12 cellular contexts compared by ENCODE assay signal in genomic region chr1:1419363-1419811, GRCh38. TPM values are rescaled to one million over a fixed set of nuclear protein-coding genes. Genes with fewer than 3 reads are reported as not detected.
A peak's percentile ranks its signal among the peaks of the same experiment; 100 is the strongest.
DNase-seq lines count a peak whose midpoint lies in the region; ATAC-seq and TF ChIP-seq lines count a peak whose summit lies in the region.
"Had no signal": no experiment of that assay in that cellular context is flagged by ENCODE, and none has a peak within 500 bp of the region (broad histone marks: within the 10 kb centered on the region; RNA-seq: fewer than 3 reads in every experiment).

No MANE protein-coding gene starts in this region.

- H3K27ac ChIP-seq in ovary (peak overlapping the region; percentile 74 to 83), Karpas-422 (ENCODE audit: low read length) (no peak overlapping the region)

- peaks cover 20% of the 10 kb centered on the region for H3K4me1 Mint-ChIP-seq in glutamatergic neuron (ENCODE audit: low read depth, unreplicated experiment)

- ATAC-seq in Right ventricle myocardium superior (ENCODE audit: poor library complexity), result no peak
- no peak for ATAC-seq in HG03139 (IDR thresholded peaks at IDR 0.05; ENCODE audit: unreplicated experiment)

- H3K79me2 ChIP-seq in Karpas-422 (ENCODE audit: low read length), result no peaks in the 10 kb centered on the region

- H3K27me3 Mint-ChIP-seq in glutamatergic neuron (ENCODE audit: unreplicated experiment), result no peaks in the 10 kb centered on the region

- no peaks in the 10 kb centered on the region for H3K9me2 ChIP-seq in Karpas-422 (replicated peaks; ENCODE audit: insufficient read depth, low read length)

- H3K36me3 ChIP-seq in ovary (no peaks in the 10 kb centered on the region), Karpas-422 (ENCODE audit: insufficient read depth, low read length) (no peaks in the 10 kb centered on the region)

- intact Hi-C loops in Right ventricle myocardium superior (cut with DNase I) (no loop called here), cardiac septum (cut with DNase I) (no loop called here), ovary (cut with DNase I) (no loop called here)

- H3K36me3 Mint-ChIP-seq in glutamatergic neuron (ENCODE audit: unreplicated experiment), result no peaks in the 10 kb centered on the region

- no peak for TF ChIP-seq EP300 in ovary (IDR thresholded peaks at IDR 0.05)

- TF ChIP-seq POLR2A in ovary (IDR thresholded peaks at IDR 0.05), result no peak

- H3K4me3 Mint-ChIP-seq in glutamatergic neuron (ENCODE audit: unreplicated experiment), result peak overlapping the region; percentile 81

- H3K9ac ChIP-seq in Karpas-422 (ENCODE audit: low read length), result no peak overlapping the region

- no peaks in the 10 kb centered on the region for H4K20me1 ChIP-seq in Karpas-422 (ENCODE audit: insufficient read depth, low read depth, low read length)

- H2AFZ ChIP-seq in Karpas-422 (ENCODE audit: low read length), result no peak overlapping the region

- H3K4me3 ChIP-seq in ovary, result peak overlapping the region; percentile 34
- H3K4me3 ChIP-seq in Karpas-422 (ENCODE audit: low read length), result no peak overlapping the region

- H3K27ac Mint-ChIP-seq in glutamatergic neuron (ENCODE audit: unreplicated experiment), result peak overlapping the region; percentile 66

- no peak overlapping the region for H3K4me2 ChIP-seq in Karpas-422 (ENCODE audit: low read depth, low read length, poor library complexity, severe bottlenecking)

- WGBS in ovary, 3 donors, result 74 to 81% (median 75%) methylated on average over 15 to 21 of the region's 21 CpGs

- H3K4me1 ChIP-seq in ovary (ENCODE audit: insufficient read depth), result peaks cover 9% of the 10 kb centered on the region
- no peaks in the 10 kb centered on the region for H3K4me1 ChIP-seq in Karpas-422 (ENCODE audit: low read length)

- no peaks in the 10 kb centered on the region for H3K27me3 ChIP-seq in ovary
- no peaks in the 10 kb centered on the region for H3K27me3 ChIP-seq in Karpas-422 (ENCODE audit: low read length)

- no peak for TF ChIP-seq CTCF in glutamatergic neuron (IDR thresholded peaks at IDR 0.05; ENCODE audit: partially characterized antibody, unreplicated experiment)
- no peak for TF ChIP-seq CTCF in ovary (IDR thresholded peaks at IDR 0.05)

- H3K9me3 Mint-ChIP-seq in glutamatergic neuron (ENCODE audit: unreplicated experiment), result peaks cover 3% of the 10 kb centered on the region

- H3K9me3 ChIP-seq in ovary (no peaks in the 10 kb centered on the region), Karpas-422 (ENCODE audit: low read length) (no peaks in the 10 kb centered on the region)

- DNase-seq in Right ventricle myocardium superior (peak; percentile 35), cardiac septum (ENCODE audit: low spot score) (no peak), glutamatergic neuron (no peak), ovary (peak in 2 of 5 donors; percentile 32 to 38), SKM-1 treated with dmso at 0.1 percent for 144 hours (lab: John Stamatoyannopoulos, UW; ENCODE audit: unreplicated experiment) (no peak), middle frontal gyrus (ENCODE audit: extremely low spot score, low spot score) (no peak), Karpas-422 (no peak)
- DNase-seq: NCI-H1417 treated with DMSO at 0.1 percent for 48 hours had no signal

RNA-seq across cellular contexts. Expression of gene ANKRD65, which starts 1.7 kb away (rescaled TPM):
- 1.8 TPM for total RNA-seq in Right ventricle myocardium superior
- total RNA-seq in cardiac septum, result 1.8 TPM
- 38.4 TPM for total RNA-seq in glutamatergic neuron (ENCODE audit: unreplicated experiment)
- total RNA-seq in ovary, result 10 to 100 TPM in 5 of 7 donors, 1 to 10 TPM in 2; 4.5 to 48.8 (median 16.4) TPM
- polyA plus RNA-seq in ovary, result 10 to 100 TPM in 1 of 2 donors, 1 to 10 TPM in 1; 5.0 to 13.3 TPM
- total RNA-seq in Karpas-422 (2014; rRNA removed; shearing (Covaris generic); ENCODE audit: low replicate concordance), result not detected in 2 replicates
- total RNA-seq: activated CD8-positive, alpha-beta memory T cell treated with anti-CD3 and anti-CD28 coated beads for 36 hours; H4; T-helper 2 cell treated with Interferon-gamma antibody and Interleukin-4, amounts not matched to agents 100 ng/mL and 5 ng/mL, for 36 hours had no signal

RNA-seq across cellular contexts. Expression of gene MRPL20, which starts 12.3 kb away (rescaled TPM):
- total RNA-seq in Right ventricle myocardium superior (144 TPM), cardiac septum (127 TPM), glutamatergic neuron (ENCODE audit: unreplicated experiment) (98.6 TPM), ovary (100 to 1,000 TPM in 1 of 7 donors, 10 to 100 TPM in 6; 79.9 to 130 (median 93.1) TPM)
- 100 to 1,000 TPM; 113 to 120 TPM for polyA plus RNA-seq in ovary
- total RNA-seq in Karpas-422 (2014; rRNA removed; shearing (Covaris generic); ENCODE audit: low replicate concordance), result 136 and 151 TPM in 2 replicates

RNA-seq across cellular contexts. Expression of gene VWA1, which starts 16.1 kb away (rescaled TPM):
- total RNA-seq in Right ventricle myocardium superior, result 17.1 TPM
- total RNA-seq in cardiac septum, result 35.3 TPM
- total RNA-seq in glutamatergic neuron (ENCODE audit: unreplicated experiment), result 56.9 TPM
- 10 to 100 TPM; 11.1 to 73.5 (median 44.9) TPM for total RNA-seq in ovary
- polyA plus RNA-seq in ovary, result 10 to 100 TPM in 1 of 2 donors, under 1 TPM in 1; 0.20 to 14.2 TPM
- total RNA-seq in Karpas-422 (2014; rRNA removed; shearing (Covaris generic); ENCODE audit: low replicate concordance), result not detected in 2 replicates

RNA-seq across cellular contexts. Expression of gene CCNL2, which starts 20.3 kb away (rescaled TPM):
- total RNA-seq in Right ventricle myocardium superior, result 45.7 TPM
- 78.6 TPM for total RNA-seq in cardiac septum
- total RNA-seq in glutamatergic neuron (ENCODE audit: unreplicated experiment), result 394 TPM
- 100 to 1,000 TPM; 159 to 245 (median 196) TPM for total RNA-seq in ovary
- 100 to 1,000 TPM in 1 of 2 donors, 10 to 100 TPM in 1; 71.1 to 217 TPM for polyA plus RNA-seq in ovary
- 97.9 and 152 TPM in 2 replicates for total RNA-seq in Karpas-422 (2014; rRNA removed; shearing (Covaris generic); ENCODE audit: low replicate concordance)

RNA-seq across cellular contexts. Expression of gene ATAD3C, which starts 30.1 kb away (rescaled TPM):
- total RNA-seq in Right ventricle myocardium superior (0.94 TPM), cardiac septum (0.51 TPM), glutamatergic neuron (ENCODE audit: unreplicated experiment) (10.2 TPM), ovary (1 to 10 TPM in 6 of 7 donors, under 1 TPM in 1; 0.53 to 5.3 (median 3.6) TPM)
- polyA plus RNA-seq in ovary, result 1 to 10 TPM in 1 of 2 donors, under 1 TPM in 1; 0.83 to 4.3 TPM
- total RNA-seq in Karpas-422 (2014; rRNA removed; shearing (Covaris generic); ENCODE audit: low replicate concordance), result 0.51 TPM in 1 of 2 replicates, not detected in the other
- total RNA-seq: H4 had no signal

Comparison
In these comparisons a context has a peak if more than half of its experiments do, and no peak if none do; other contexts are left out.
1. RNA of gene VWA1, which starts 16.1 kb away (total RNA-seq): 56.9 TPM in glutamatergic neuron (single experiment), 11.1 to 73.5 TPM in ovary, 35.3 TPM in cardiac septum (single experiment) and 17.1 TPM in Right ventricle myocardium superior (single experiment); not detected in Karpas-422; every median in the first group is over 10 times any median in the second.